In genomic region chr7:148319316-148319808, GRCh38 we compare ENCODE assay signal across 16 cellular contexts.
DNase-seq lines count a peak whose midpoint lies in the region; ATAC-seq lines count a peak whose summit lies in the region.
"Had no signal": no experiment of that assay in that cellular context is flagged by ENCODE, and none has a peak within 500 bp of the region (broad histone marks: within the 10 kb centered on the region; RNA-seq: fewer than 3 reads in every experiment).

No MANE protein-coding gene starts in this region.

- H3K36me3 ChIP-seq in HUES48 (ENCODE audit: control insufficient read depth, insufficient read depth, low read length): no peaks in the 10 kb centered on the region
- H3K36me3 ChIP-seq: BLaER1 treated with 17β-estradiol and CSF1 and Interleukin-3, amounts not matched to agents 10 nM and 100 nM had no signal

- H3K4me1 ChIP-seq in HUES48 (ENCODE audit: control insufficient read depth, insufficient read depth, low read length): peaks cover 20% of the 10 kb centered on the region

- H3K9me3 ChIP-seq in HUES48 (ENCODE audit: control insufficient read depth, insufficient read depth, low read length): no peaks in the 10 kb centered on the region

- no peak overlapping the region for H3K9ac ChIP-seq in HUES48 (ENCODE audit: low read depth, low read length)
- H3K9ac ChIP-seq: BLaER1 treated with 17β-estradiol and CSF1 and Interleukin-3, amounts not matched to agents 10 nM and 100 nM had no signal

- H3K4me3 ChIP-seq in HUES48 (ENCODE audit: low read depth, low read length): no peak overlapping the region
- H3K4me3 ChIP-seq: BLaER1 treated with 17β-estradiol and CSF1 and Interleukin-3, amounts not matched to agents 10 nM and 100 nM; GM23338 had no signal

- peak; percentile 52 for ATAC-seq in left lobe of liver
- no peak for ATAC-seq in GM19452 (IDR thresholded peaks at IDR 0.05; ENCODE audit: unreplicated experiment)
- no peak for ATAC-seq in HG03097 (IDR thresholded peaks at IDR 0.05; ENCODE audit: low FRiP score, unreplicated experiment)
- ATAC-seq in GM21367 (IDR thresholded peaks at IDR 0.05; ENCODE audit: unreplicated experiment): no peak
- ATAC-seq: CD8-positive, alpha-beta T cell; GM23338; HCT116 had no signal

- H3K27me3 ChIP-seq in HUES48 (ENCODE audit: control insufficient read depth, insufficient read depth, low read length): no peaks in the 10 kb centered on the region
- H3K27me3 ChIP-seq: BLaER1 treated with 17β-estradiol and CSF1 and Interleukin-3, amounts not matched to agents 10 nM and 100 nM had no signal

- DNase-seq in NCI-H2171 (lab: John Stamatoyannopoulos, UW): peak; percentile 6
- no peak for DNase-seq in left lobe of liver (ENCODE audit: low spot score)
- DNase-seq: Calu3; CD8-positive, alpha-beta T cell; DMS79 treated with DMSO at 0.1 percent for 48 hours; GF-D8; H7; KBM-7 had no signal

- H3K27ac ChIP-seq in HUES48 (ENCODE audit: low read depth, low read length): peak overlapping the region; percentile 84
- H3K27ac ChIP-seq: BLaER1 treated with 17β-estradiol and CSF1 and Interleukin-3, amounts not matched to agents 10 nM and 100 nM; HL-60 had no signal
